In the genomic region with DNA sequence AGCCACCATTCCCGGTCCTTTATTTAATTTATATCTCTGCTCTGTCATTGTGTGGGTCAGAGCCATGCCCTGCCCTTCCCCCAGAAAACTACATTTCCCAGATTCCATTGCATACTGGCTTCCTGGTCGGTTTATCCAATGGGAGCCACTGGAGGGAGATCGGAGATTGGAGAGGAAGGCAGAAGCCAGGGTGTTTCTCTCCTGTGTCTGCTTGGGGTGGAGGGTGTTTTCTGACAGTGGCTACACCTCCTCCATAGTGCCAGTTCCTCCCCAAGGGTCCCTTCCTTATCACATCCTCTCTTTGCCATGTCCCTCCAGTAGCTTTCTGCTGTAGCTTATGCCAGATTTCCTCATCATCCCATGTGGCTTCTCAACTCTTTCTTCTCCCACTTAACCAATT, we compare ENCODE assay signal across 8 cellular contexts. TPM values are rescaled to one million over a fixed set of nuclear protein-coding genes. Genes with fewer than 3 reads are reported as not detected.
DNase-seq lines count a peak whose midpoint lies in the region; ATAC-seq and TF ChIP-seq lines count a peak whose summit lies in the region.

No MANE protein-coding gene starts in this region.

- DNase-seq in ELF-1 (ENCODE audit: low read depth, low spot score) (peak; percentile 78), NAMALWA (ENCODE audit: low spot score) (peak; percentile 52), WTC11 (ENCODE audit: low spot score) (peak; percentile 47), inferior parietal cortex (ENCODE audit: extremely low spot score) (peak; percentile 57), NCI-H146 (lab: John Stamatoyannopoulos, UW) (no peak), activated gamma-delta T cell (lab: John Stamatoyannopoulos, UW) (no peak)
- no peak for DNase-seq in stimulated activated naive CD8-positive, alpha-beta T cell treated with anti-CD3 and anti-CD28 coated beads, Interleukin-15, amount 100 ng/mL, for 72 hours

- no peak overlapping the region for H3K4me3 Mint-ChIP-seq in WTC11
- no peak overlapping the region for H3K4me3 Mint-ChIP-seq in stimulated activated naive CD8-positive, alpha-beta T cell treated with anti-CD3 and anti-CD28 coated beads, Interleukin-15, amount 100 ng/mL, for 72 hours

- no peaks in the 10 kb centered on the region for H3K9me3 Mint-ChIP-seq in WTC11
- H3K9me3 Mint-ChIP-seq in stimulated activated naive CD8-positive, alpha-beta T cell treated with anti-CD3 and anti-CD28 coated beads, Interleukin-15, amount 100 ng/mL, for 72 hours = no peaks in the 10 kb centered on the region

- H3K27ac Mint-ChIP-seq in WTC11 = peak overlapping the region; percentile 54
- H3K27ac Mint-ChIP-seq in stimulated activated naive CD8-positive, alpha-beta T cell treated with anti-CD3 and anti-CD28 coated beads, Interleukin-15, amount 100 ng/mL, for 72 hours = no peak overlapping the region

- ATAC-seq in WTC11 (peak; percentile 89), HG03520 (IDR thresholded peaks at IDR 0.05; ENCODE audit: unreplicated experiment) (no peak)
- ATAC-seq in stimulated activated naive CD8-positive, alpha-beta T cell treated with anti-CD3 and anti-CD28 coated beads, Interleukin-15, amount 100 ng/mL, for 72 hours = no peak

- H3K36me3 Mint-ChIP-seq in WTC11 = peaks cover 6% of the 10 kb centered on the region; the same call in 1 of the 2 replicates

- TF ChIP-seq CTCF in WTC11 (IDR thresholded peaks at IDR 0.05) = no peak

- POLR2A ChIA-PET in WTC11 (lab: Charles Lee) = no interaction called here

- peaks cover 16% of the 10 kb centered on the region for H3K4me1 Mint-ChIP-seq in WTC11
- H3K4me1 Mint-ChIP-seq in stimulated activated naive CD8-positive, alpha-beta T cell treated with anti-CD3 and anti-CD28 coated beads, Interleukin-15, amount 100 ng/mL, for 72 hours = peaks cover 14% of the 10 kb centered on the region

- H3K27me3 Mint-ChIP-seq in WTC11 (ENCODE audit: low read depth) = peaks cover 5% of the 10 kb centered on the region; the same call in 1 of the 2 replicates
- H3K27me3 Mint-ChIP-seq in stimulated activated naive CD8-positive, alpha-beta T cell treated with anti-CD3 and anti-CD28 coated beads, Interleukin-15, amount 100 ng/mL, for 72 hours = peaks cover 35% of the 10 kb centered on the region

- CTCF ChIA-PET in WTC11 (lab: Charles Lee) = interaction anchor here (0.6 kb wide), 1 partner anchor 33 kb away, joined by 3 read pairs; no protein-coding TSS in a partner anchor

TF ChIP-seq in WTC11, 78 proteins besides CTCF, POLR2A, EP300 and RAD21:
- TF ChIP-seq GRHL2 (CRISPR knock-in tag; IDR thresholded peaks at IDR 0.05; ENCODE audit: insufficient replicate concordance, severe bottlenecking) (no peak), ZNF416 (CRISPR knock-in tag; IDR thresholded peaks at IDR 0.05) (no peak), PRRX2 (CRISPR knock-in tag; IDR thresholded peaks at IDR 0.05) (no peak), NFYB (CRISPR knock-in tag; conservative IDR thresholded peaks at IDR 0.05; ENCODE audit: low read depth) (peak; percentile 63), RELA (CRISPR knock-in tag; IDR thresholded peaks at IDR 0.05; ENCODE audit: borderline replicate concordance) (no peak)

RNA-seq across cellular contexts. Expression of a gene that starts 19.0 kb away (rescaled TPM):
- 66.0 to 93.3 TPM (median 91.8 TPM) in 3 replicates for total RNA-seq in WTC11 (2021)

Comparison
In these comparisons a context has a peak if more than half of its experiments do, and no peak if none do; other contexts are left out.
1. DNase-seq: peak in ELF-1 (single experiment), NAMALWA (single experiment), WTC11 (single experiment) and inferior parietal cortex (single experiment); none in stimulated activated naive CD8-positive, alpha-beta T cell treated with anti-CD3 and anti-CD28 coated beads, Interleukin-15, amount 100 ng/mL, for 72 hours (0 of 2), NCI-H146 (single experiment) and activated gamma-delta T cell (single experiment).